10 cellular contexts compared by ENCODE assay signal in genomic region chr1:18091660-18092446, GRCh38. TPM values are rescaled to one million over a fixed set of nuclear protein-coding genes. Genes with fewer than 3 reads are reported as not detected.
DNase-seq lines count a peak whose midpoint lies in the region; ATAC-seq, FAIRE-seq and TF ChIP-seq lines count a peak whose summit lies in the region.
"Had no signal": no experiment of that assay in that cellular context is flagged by ENCODE, and none has a peak within 500 bp of the region (broad histone marks: within the 10 kb centered on the region; RNA-seq: fewer than 3 reads in every experiment).

No MANE protein-coding gene starts in this region.

- H2BK120ac ChIP-seq in H1 (replicated peaks; ENCODE audit: low read depth, low read length) (no peak overlapping the region), neuronal stem cell (ENCODE audit: low read depth, low read length) (peak overlapping the region; percentile 0)

- H2AK5ac ChIP-seq in H1 (ENCODE audit: low read depth, low read length) = no peak overlapping the region
- H2AK5ac ChIP-seq in neuronal stem cell (ENCODE audit: low read depth, low read length) = peak overlapping the region; percentile 11

- H3K4me2 ChIP-seq in H1 (ENCODE audit: insufficient read depth in 1 of 2, low read depth in 2 of 2, low read length in 2 of 2) = no peak overlapping the region
- H3K4me2 ChIP-seq in neuronal stem cell (ENCODE audit: insufficient read depth, low read length, poor library complexity, severe bottlenecking) = no peak overlapping the region

- no peak overlapping the region for H3K4me3 Mint-ChIP-seq in CD4-positive, alpha-beta memory T cell

- TF ChIP-seq EP300 in H1 (IDR thresholded peaks at IDR 0.05; ENCODE audit: borderline replicate concordance in 1 of 2, low read depth in 2 of 2, low read length in 2 of 2) = no peak

- H3K36me3 Mint-ChIP-seq in CD4-positive, alpha-beta memory T cell = no peaks in the 10 kb centered on the region

- peaks cover 7 to 14% of the 10 kb centered on the region in 2 donors for H3K27me3 Mint-ChIP-seq in CD4-positive, alpha-beta memory T cell

- H3K4ac ChIP-seq in H1 (replicated peaks; ENCODE audit: insufficient read length, low read depth, low read length) (no peak overlapping the region), neuronal stem cell (ENCODE audit: low read length) (no peak overlapping the region)

- CTCF ChIA-PET in BJ (lab: Yijun Ruan, JAX) (interaction anchor here (1.2 to 3.0 kb wide), 3 partner anchors 8 to 430 kb away, joined by 5 to 20 read pairs (median 11); no protein-coding TSS in a partner anchor), H1 (lab: Charles Lee; ENCODE audit: partially characterized antibody) (interaction anchor here (0.6 to 3.4 kb wide), 13 partner anchors 8 to 1498 kb away, joined by 3 to 34 read pairs (median 5); no protein-coding TSS in a partner anchor)
- CTCF ChIA-PET in CD4-positive, alpha-beta memory T cell (lab: Charles Lee; ENCODE audit: partially characterized antibody) = interaction anchor here (1.4 kb wide), 1 partner anchor 9 kb away, joined by 9 read pairs; no protein-coding TSS in a partner anchor

- peak overlapping the region; percentile 46; the same call in 1 of the 2 replicates for H2BK15ac ChIP-seq in H1 (ENCODE audit: low read length)
- H2BK15ac ChIP-seq in neuronal stem cell (ENCODE audit: low read length) = no peak overlapping the region

- H3K4me1 ChIP-seq in H1 (replicated peaks in 1 of 4; ENCODE audit: control insufficient read depth in 3 of 4, insufficient read depth in 4 of 4, low read length in 3 of 4) (peaks cover 6 to 23% (median 15%) of the 10 kb centered on the region in 4 experiments), neuronal stem cell (ENCODE audit: control insufficient read depth in 2 of 2, insufficient read depth in 1 of 2, low read depth in 1 of 2, low read length in 2 of 2) (peaks cover 0 to 29% of the 10 kb centered on the region in 2 donors)
- H3K4me1 ChIP-seq in CD4-positive, alpha-beta memory T cell (ENCODE audit: insufficient read depth, low read length) = no peaks in the 10 kb centered on the region

- H4K8ac ChIP-seq in H1 (ENCODE audit: extremely low read depth, insufficient read depth, low read length) = no peak overlapping the region
- no peak overlapping the region for H4K8ac ChIP-seq in neuronal stem cell (ENCODE audit: low read depth, low read length)

- intact Hi-C loops in CD4-positive, alpha-beta memory T cell (cut with micrococcal nuclease) = no loop called here

- no peaks in the 10 kb centered on the region for H3K79me2 ChIP-seq in H1 (ENCODE audit: control insufficient read depth in 1 of 2, insufficient read depth in 2 of 2, low read length in 2 of 2)

- H3K9me3 Mint-ChIP-seq in CD4-positive, alpha-beta memory T cell = peaks cover 0 to 6% (median under 1%) of the 10 kb centered on the region in 8 donors

- WGBS in H1 (ENCODE audit: extremely low coverage in 1 of 2, insufficient coverage in 1 of 2, insufficient read length in 1 of 2, insufficient replicate concordance in 2 of 2, low coverage in 1 of 2, low lambda C conversion rate in 2 of 2, missing lambda C conversion rate in 1 of 2), 2 experiments = 83% methylated on average over 7 of the region's 7 CpGs; no CpG with 5 or more reads in 1 of the 2 experiments
- no CpG with 5 or more reads among the region's 7 CpGs for WGBS in neuronal stem cell (ENCODE audit: extremely low coverage in 2 of 2, insufficient read length in 2 of 2, insufficient replicate concordance in 1 of 2), 2 donors

- H2BK5ac ChIP-seq in H1 (ENCODE audit: low read depth, low read length) (no peak overlapping the region; the same call in 1 of the 2 replicates), neuronal stem cell (ENCODE audit: low read length) (no peak overlapping the region)

- H3K23me2 ChIP-seq in H1 (ENCODE audit: low read depth, low read length) = no peaks in the 10 kb centered on the region; the same call in 1 of the 2 replicates

- H4K91ac ChIP-seq in H1 (replicated peaks; ENCODE audit: insufficient read length, low read length) (no peak overlapping the region), neuronal stem cell (ENCODE audit: low read depth, low read length, poor library complexity) (no peak overlapping the region)

- peak; percentile 44 for FAIRE-seq in HTR-8/SVneo (lab: Jason Lieb, UNC)
- FAIRE-seq in H1 (lab: Jason Lieb, UNC) = no peak
- FAIRE-seq: endometrium, small intestine had no signal

- H3K4me1 Mint-ChIP-seq in CD4-positive, alpha-beta memory T cell = no peaks in the 10 kb centered on the region

- H3K36me3 ChIP-seq in BJ (ENCODE audit: control insufficient read depth, insufficient read depth, low read length) (no peaks in the 10 kb centered on the region), H1 (ENCODE audit: control insufficient read depth in 2 of 4, insufficient read depth in 4 of 4, low read length in 3 of 4) (no peaks in the 10 kb centered on the region), neuronal stem cell (replicated peaks in 1 of 2; ENCODE audit: control insufficient read depth in 2 of 2, insufficient read depth in 2 of 2, low read length in 2 of 2) (no peaks in the 10 kb centered on the region)
- H3K36me3 ChIP-seq in CD4-positive, alpha-beta memory T cell (ENCODE audit: insufficient read depth, low read length) = no peaks in the 10 kb centered on the region

- peaks cover 5 to 6% of the 10 kb centered on the region in 2 experiments; a peak in 2 of 4 replicates for H3K9me3 ChIP-seq in H1 (ENCODE audit: insufficient read depth in 2 of 2, low read depth in 1 of 2, low read length in 1 of 2)
- H3K9me3 ChIP-seq in neuronal stem cell (replicated peaks in 1 of 2; ENCODE audit: control insufficient read depth in 2 of 2, insufficient read depth in 1 of 2, low read depth in 1 of 2, low read length in 2 of 2) = no peaks in the 10 kb centered on the region
- H3K9me3 ChIP-seq in CD4-positive, alpha-beta memory T cell (ENCODE audit: control insufficient read depth in 1 of 2, low read length in 2 of 2) = no peaks in the 10 kb centered on the region

- H2AFZ ChIP-seq in H1 (ENCODE audit: low read length) = no peak overlapping the region
- H2AFZ ChIP-seq in neuronal stem cell (ENCODE audit: low read length) = no peak overlapping the region

- no peaks in the 10 kb centered on the region for H4K20me1 ChIP-seq in H1 (replicated peaks in 1 of 2; ENCODE audit: control insufficient read depth in 1 of 2, insufficient read depth in 2 of 2, low read length in 2 of 2)

- H3K79me1 ChIP-seq in H1 (ENCODE audit: low read depth, low read length) = no peaks in the 10 kb centered on the region
- no peaks in the 10 kb centered on the region for H3K79me1 ChIP-seq in neuronal stem cell (ENCODE audit: low read depth, low read length)

- H3K4me3 ChIP-seq in BJ (ENCODE audit: low read depth, low read length) (no peak overlapping the region), H1 (ENCODE audit: extremely low read depth in 1 of 4, insufficient read depth in 2 of 4, low read depth in 3 of 4, low read length in 4 of 4) (peak overlapping the region in 1 of 4 experiments; percentile 5; a peak in 2 of 8 replicates), neuronal stem cell (ENCODE audit: low read length in 2 of 2) (no peak overlapping the region)
- H3K4me3 ChIP-seq in CD4-positive, alpha-beta memory T cell (ENCODE audit: low read length in 2 of 2) = no peak overlapping the region

- no peak for ATAC-seq in HG03097 (IDR thresholded peaks at IDR 0.05; ENCODE audit: low FRiP score, unreplicated experiment)

- H2BK20ac ChIP-seq in H1 (ENCODE audit: low read length) = peak overlapping the region; percentile 94

- DNase-seq in BJ (ENCODE audit: low read depth) (peak; percentile 24), HTR-8/SVneo (ENCODE audit: insufficient read length, low spot score) (peak; percentile 25), H1 (ENCODE audit: low read depth in 1 of 2, low spot score in 2 of 2) (no peak), neuronal stem cell (ENCODE audit: low spot score) (no peak), SKM-1 treated with dmso at 0.1 percent for 144 hours (lab: John Stamatoyannopoulos, UW; ENCODE audit: unreplicated experiment) (no peak), GDM1 (lab: John Stamatoyannopoulos, UW) (no peak)
- DNase-seq in CD4-positive, alpha-beta memory T cell = no peak
- DNase-seq: small intestine had no signal

- H3K14ac ChIP-seq in H1 (ENCODE audit: insufficient read length) = no peak overlapping the region
- H3K14ac ChIP-seq in neuronal stem cell (ENCODE audit: low read length) = no peak overlapping the region

- no peak overlapping the region for H3K56ac ChIP-seq in H1 (replicated peaks; ENCODE audit: insufficient read length, low read depth, low read length)

- H3K18ac ChIP-seq in H1 (ENCODE audit: extremely low read depth, low read length) = no peak overlapping the region
- peak overlapping the region; percentile 49 for H3K18ac ChIP-seq in neuronal stem cell (ENCODE audit: low read length)

- H4K5ac ChIP-seq in H1 (ENCODE audit: insufficient read length, low read depth, low read length) = no peak overlapping the region

- H3K27ac ChIP-seq in H1 (ENCODE audit: low read depth, low read length) (no peak overlapping the region), neuronal stem cell (replicated peaks; ENCODE audit: low read length) (peak overlapping the region; percentile 2)
- H3K27ac ChIP-seq in CD4-positive, alpha-beta memory T cell (ENCODE audit: low read depth, low read length) = no peak overlapping the region

- H3K27ac Mint-ChIP-seq in CD4-positive, alpha-beta memory T cell = no peak overlapping the region

- no peak for TF ChIP-seq POLR2A in H1 (IDR thresholded peaks at IDR 0.05; ENCODE audit: control extremely low read depth in 1 of 2, low read depth in 2 of 2, low read length in 2 of 2)

- H3K23ac ChIP-seq in H1 (ENCODE audit: insufficient read length) (no peak overlapping the region), neuronal stem cell (ENCODE audit: low read depth, low read length, poor library complexity) (no peak overlapping the region)

- H3K27me3 ChIP-seq in BJ (ENCODE audit: control insufficient read depth, insufficient read depth, low read length) (no peaks in the 10 kb centered on the region), H1 (replicated peaks in 1 of 4; ENCODE audit: control insufficient read depth in 3 of 4, extremely low read depth in 1 of 4, insufficient read depth in 3 of 4, low read length in 3 of 4) (peaks cover 0 to 5% (median 0%) of the 10 kb centered on the region in 4 experiments; a peak in 1 of 7 replicates), neuronal stem cell (ENCODE audit: control insufficient read depth in 3 of 3, insufficient read depth in 3 of 3, low read depth in 1 of 3, low read length in 3 of 3) (no peaks in the 10 kb centered on the region)
- H3K27me3 ChIP-seq in CD4-positive, alpha-beta memory T cell (ENCODE audit: insufficient read depth, low read length) = no peaks in the 10 kb centered on the region

- no peak overlapping the region for H3K9ac ChIP-seq in H1 (replicated peaks in 1 of 4; ENCODE audit: extremely low read depth in 1 of 4, low read depth in 3 of 4, low read length in 3 of 4)
- no peak overlapping the region for H3K9ac ChIP-seq in neuronal stem cell (ENCODE audit: low read depth, low read length, poor library complexity)

- POLR2A ChIA-PET in BJ (lab: Charles Lee) = no interaction called here
- POLR2A ChIA-PET in H1 (lab: Charles Lee; ENCODE audit: partially characterized antibody) = interaction anchor here (0.6 to 2.2 kb wide), 4 partner anchors 9 to 115 kb away, joined by 3 to 6 read pairs (median 4); no protein-coding TSS in a partner anchor
- POLR2A ChIA-PET in CD4-positive, alpha-beta memory T cell (lab: Charles Lee; ENCODE audit: partially characterized antibody) = no interaction called here

- H2BK12ac ChIP-seq in H1 (ENCODE audit: low read depth, low read length) (peak overlapping the region; percentile 62; the same call in 1 of the 2 replicates), neuronal stem cell (ENCODE audit: low read length) (no peak overlapping the region)

- TF ChIP-seq CTCF in BJ (IDR thresholded peaks at IDR 0.05; ENCODE audit: insufficient read depth, low read depth, low read length) (no peak), H1 (IDR thresholded peaks at IDR 0.05; ENCODE audit: control extremely low read depth in 1 of 3, insufficient read depth in 1 of 3, low read depth in 1 of 3, low read length in 3 of 3) (no peak)

- TF ChIP-seq RAD21 in H1 (IDR thresholded peaks at IDR 0.05 in 1 of 2, conservative IDR thresholded peaks at IDR 0.05 in 1 of 2; ENCODE audit: low read depth in 2 of 2, low read length in 2 of 2) = no peak

RNA-seq across cellular contexts. Expression of gene IGSF21, which starts 15.7 kb away (rescaled TPM):
- polyA plus RNA-seq in BJ (2011; rRNA removed) (not detected in 2 replicates), H1 (2011; rRNA removed) (22.5 and 37.6 TPM in 2 replicates)
- not detected in 2 replicates for polyA minus RNA-seq in BJ (2011; rRNA and poly(A)+ RNA removed)
- 28.5 and 29.1 TPM in 2 replicates for total RNA-seq in H1 (2021; fragmentation: NEBNext Ultra II Directional; extraction: Animal tissue kit (Norgen Biotek cat#: 25700))
- polyA plus RNA-seq in H1 (2011; cell fraction: cytosol; rRNA removed) = 13.3 TPM
- polyA plus RNA-seq in H1 (2011; cell fraction: nucleus; rRNA removed) = 27.6 TPM
- polyA plus RNA-seq in H1 (2012, experiment 1 of 2) = 15.1 to 20.1 TPM (median 18.1 TPM) in 4 replicates
- 14.3 TPM for polyA plus RNA-seq in H1 (2012, experiment 2 of 2)
- polyA plus RNA-seq in H1 (2013, experiment 1 of 2) = 31.3 TPM
- 36.2 TPM for polyA plus RNA-seq in H1 (2013, experiment 2 of 2)
- 12.0 and 17.4 TPM in 2 replicates for polyA minus RNA-seq in H1 (2011; rRNA and poly(A)+ RNA removed)
- polyA minus RNA-seq in H1 (2011; cell fraction: cytosol; rRNA and poly(A)+ RNA removed) = 19.3 TPM
- polyA minus RNA-seq in H1 (2011; cell fraction: nucleus; rRNA and poly(A)+ RNA removed) = 14.6 TPM
- 5.2 TPM for polyA plus RNA-seq in neuronal stem cell (2013, experiment 1 of 2)
- polyA plus RNA-seq in neuronal stem cell (2013, experiment 2 of 2) = 5.5 TPM
- not detected for total RNA-seq in CD4-positive, alpha-beta memory T cell
- not detected for polyA plus RNA-seq in CD4-positive, alpha-beta memory T cell

Comparison
In these comparisons a context has a peak if more than half of its experiments do, and no peak if none do; other contexts are left out.
1. DNase-seq: peak in BJ (single experiment) and HTR-8/SVneo (single experiment); none in H1 (0 of 2), neuronal stem cell (single experiment), CD4-positive, alpha-beta memory T cell (0 of 5), SKM-1 treated with dmso at 0.1 percent for 144 hours (single experiment) and GDM1 (single experiment).
2. RNA of gene IGSF21, which starts 15.7 kb away (polyA plus RNA-seq): 13.3 to 37.6 TPM in H1; not detected in BJ and not detected in CD4-positive, alpha-beta memory T cell; every median in the first group is over 10 times any median in the second.